Comparison of ENCODE assay signal across 17 cellular contexts in the genomic region with DNA sequence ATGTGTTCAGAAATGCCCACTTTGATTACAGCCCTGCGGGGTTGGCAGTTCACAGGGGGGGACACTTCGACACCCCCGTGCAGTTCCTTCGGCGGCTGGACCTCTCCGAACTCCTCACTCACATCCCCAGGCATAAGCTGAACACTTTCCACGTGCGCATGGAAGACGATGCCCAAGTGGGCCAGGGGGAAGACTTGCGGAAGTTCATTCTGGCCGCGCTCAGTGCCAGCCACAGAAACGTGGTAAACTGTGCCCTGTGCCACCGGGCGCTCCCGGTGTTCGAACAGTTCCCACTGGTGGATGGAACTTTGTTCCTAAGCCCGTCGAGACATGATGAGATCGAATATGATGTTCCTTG. TPM values are rescaled to one million over a fixed set of nuclear protein-coding genes. Genes with fewer than 3 reads are reported as not detected.
A peak's percentile ranks its signal among the peaks of the same experiment; 100 is the strongest.
DNase-seq lines count a peak whose midpoint lies in the region; ATAC-seq and TF ChIP-seq lines count a peak whose summit lies in the region.
"Had no signal": no experiment of that assay in that cellular context is flagged by ENCODE, and none has a peak within 500 bp of the region (broad histone marks: within the 10 kb centered on the region; RNA-seq: fewer than 3 reads in every experiment).

No MANE protein-coding gene starts in this region.

- H3K27me3 ChIP-seq in CD8-positive, alpha-beta T cell (ENCODE audit: insufficient read depth, low read length) = no peaks in the 10 kb centered on the region
- H3K27me3 ChIP-seq: SJSA1 had no signal

- no peaks in the 10 kb centered on the region for H3K9me3 Mint-ChIP-seq in activated CD8-positive, alpha-beta T cell treated with anti-CD3 and anti-CD28 coated beads for 36 hours
- H3K9me3 Mint-ChIP-seq in activated CD8-positive, alpha-beta T cell treated with anti-CD3 and anti-CD28 coated beads, Interleukin-2, amount 10 ng/mL, durations not matched to agents 7 days and 5 days (ENCODE audit: insufficient read depth) = no peaks in the 10 kb centered on the region
- no peaks in the 10 kb centered on the region for H3K9me3 Mint-ChIP-seq in CD8-positive, alpha-beta T cell
- no peaks in the 10 kb centered on the region for H3K9me3 Mint-ChIP-seq in activated naive CD8-positive, alpha-beta T cell treated with anti-CD3 and anti-CD28 coated beads for 36 hours
- H3K9me3 Mint-ChIP-seq in stimulated activated effector memory CD8-positive, alpha-beta T cell treated with anti-CD3 and anti-CD28 coated beads, Interleukin-12 subunit alpha, Interleukin-12 subunit beta, amount 100 ng/mL, for 72 hours = no peaks in the 10 kb centered on the region

- H3K27ac ChIP-seq in CD8-positive, alpha-beta T cell (ENCODE audit: low read depth, low read length) = no peak overlapping the region
- H3K27ac ChIP-seq: C4-2B, SJSA1 had no signal

- peaks cover 89% of the 10 kb centered on the region for H3K4me1 Mint-ChIP-seq in activated CD8-positive, alpha-beta T cell treated with anti-CD3 and anti-CD28 coated beads for 36 hours (ENCODE audit: low read depth)
- H3K4me1 Mint-ChIP-seq in activated CD8-positive, alpha-beta T cell treated with anti-CD3 and anti-CD28 coated beads, Interleukin-2, amount 10 ng/mL, durations not matched to agents 7 days and 5 days (ENCODE audit: low read depth) = peaks cover 73% of the 10 kb centered on the region
- peaks cover 95% of the 10 kb centered on the region for H3K4me1 Mint-ChIP-seq in CD8-positive, alpha-beta T cell (ENCODE audit: low read depth)
- peaks cover 84% of the 10 kb centered on the region for H3K4me1 Mint-ChIP-seq in activated naive CD8-positive, alpha-beta T cell treated with anti-CD3 and anti-CD28 coated beads for 36 hours
- H3K4me1 Mint-ChIP-seq in stimulated activated effector memory CD8-positive, alpha-beta T cell treated with anti-CD3 and anti-CD28 coated beads, Interleukin-12 subunit alpha, Interleukin-12 subunit beta, amount 100 ng/mL, for 72 hours = peaks cover 90% of the 10 kb centered on the region

- no peak overlapping the region for H3K4me3 ChIP-seq in CD8-positive, alpha-beta T cell (ENCODE audit: low read depth, low read length)
- H3K4me3 ChIP-seq: SJSA1 had no signal

- H3K27me3 Mint-ChIP-seq in activated CD8-positive, alpha-beta T cell treated with anti-CD3 and anti-CD28 coated beads for 36 hours = no peaks in the 10 kb centered on the region
- no peaks in the 10 kb centered on the region for H3K27me3 Mint-ChIP-seq in activated CD8-positive, alpha-beta T cell treated with anti-CD3 and anti-CD28 coated beads, Interleukin-2, amount 10 ng/mL, durations not matched to agents 7 days and 5 days (ENCODE audit: low read depth)
- H3K27me3 Mint-ChIP-seq in CD8-positive, alpha-beta T cell (ENCODE audit: low read depth) = no peaks in the 10 kb centered on the region
- H3K27me3 Mint-ChIP-seq in activated naive CD8-positive, alpha-beta T cell treated with anti-CD3 and anti-CD28 coated beads for 36 hours = no peaks in the 10 kb centered on the region

- H3K36me3 ChIP-seq in CD8-positive, alpha-beta T cell (ENCODE audit: insufficient read depth, low read length) = peaks cover 11% of the 10 kb centered on the region

- intact Hi-C loops in activated CD8-positive, alpha-beta T cell treated with anti-CD3 and anti-CD28 coated beads for 36 hours (cut with micrococcal nuclease) = no loop called here
- intact Hi-C loops in CD8-positive, alpha-beta T cell (cut with DNase I, micrococcal nuclease) = loop anchor here in 1 of 2 experiments (10.0 kb wide), 1 partner anchor 392 kb away; the partner anchor contains the start of gene CCDC28A

- peak overlapping the region; percentile 39 for H3K27ac Mint-ChIP-seq in activated CD8-positive, alpha-beta T cell treated with anti-CD3 and anti-CD28 coated beads for 36 hours
- no peak overlapping the region for H3K27ac Mint-ChIP-seq in activated CD8-positive, alpha-beta T cell treated with anti-CD3 and anti-CD28 coated beads, Interleukin-2, amount 10 ng/mL, durations not matched to agents 7 days and 5 days
- peak overlapping the region; percentile 46 for H3K27ac Mint-ChIP-seq in CD8-positive, alpha-beta T cell
- H3K27ac Mint-ChIP-seq in activated naive CD8-positive, alpha-beta T cell treated with anti-CD3 and anti-CD28 coated beads for 36 hours = peak overlapping the region; percentile 40
- H3K27ac Mint-ChIP-seq in stimulated activated effector memory CD8-positive, alpha-beta T cell treated with anti-CD3 and anti-CD28 coated beads, Interleukin-12 subunit alpha, Interleukin-12 subunit beta, amount 100 ng/mL, for 72 hours = peak overlapping the region; percentile 55

- ATAC-seq in activated CD8-positive, alpha-beta T cell treated with anti-CD3 and anti-CD28 coated beads for 36 hours = no peak
- no peak for ATAC-seq in activated CD8-positive, alpha-beta T cell treated with anti-CD3 and anti-CD28 coated beads, Interleukin-2, amount 10 ng/mL, durations not matched to agents 7 days and 5 days
- no peak for ATAC-seq in CD8-positive, alpha-beta T cell
- ATAC-seq in stimulated activated effector memory CD8-positive, alpha-beta T cell treated with anti-CD3 and anti-CD28 coated beads, Interleukin-12 subunit alpha, Interleukin-12 subunit beta, amount 100 ng/mL, for 72 hours = no peak
- ATAC-seq: Panc1 had no signal

- H3K4me3 Mint-ChIP-seq in activated CD8-positive, alpha-beta T cell treated with anti-CD3 and anti-CD28 coated beads for 36 hours = no peak overlapping the region
- H3K4me3 Mint-ChIP-seq in activated CD8-positive, alpha-beta T cell treated with anti-CD3 and anti-CD28 coated beads, Interleukin-2, amount 10 ng/mL, durations not matched to agents 7 days and 5 days = no peak overlapping the region
- no peak overlapping the region for H3K4me3 Mint-ChIP-seq in CD8-positive, alpha-beta T cell
- no peak overlapping the region for H3K4me3 Mint-ChIP-seq in activated naive CD8-positive, alpha-beta T cell treated with anti-CD3 and anti-CD28 coated beads for 36 hours
- no peak overlapping the region for H3K4me3 Mint-ChIP-seq in stimulated activated effector memory CD8-positive, alpha-beta T cell treated with anti-CD3 and anti-CD28 coated beads, Interleukin-12 subunit alpha, Interleukin-12 subunit beta, amount 100 ng/mL, for 72 hours

- CTCF ChIA-PET in activated CD8-positive, alpha-beta T cell treated with anti-CD3 and anti-CD28 coated beads for 36 hours (lab: Charles Lee) = interaction anchor here (1.6 kb wide), 1 partner anchor 21 kb away, joined by 4 read pairs; no protein-coding TSS in a partner anchor
- CTCF ChIA-PET in activated CD8-positive, alpha-beta T cell treated with anti-CD3 and anti-CD28 coated beads, Interleukin-2, amount 10 ng/mL, durations not matched to agents 7 days and 5 days (lab: Charles Lee) = no interaction called here
- CTCF ChIA-PET in CD8-positive, alpha-beta T cell (lab: Charles Lee) = interaction anchor here (1.1 to 2.0 kb wide), 3 partner anchors 16 to 52 kb away, joined by 4 to 5 read pairs (median 4); no protein-coding TSS in a partner anchor

- no peak for TF ChIP-seq CTCF in activated CD8-positive, alpha-beta T cell treated with anti-CD3 and anti-CD28 coated beads for 36 hours (IDR thresholded peaks at IDR 0.05)
- no peak for TF ChIP-seq CTCF in CD8-positive, alpha-beta T cell (IDR thresholded peaks at IDR 0.05)

- POLR2A ChIA-PET in activated CD8-positive, alpha-beta T cell treated with anti-CD3 and anti-CD28 coated beads for 36 hours (lab: Charles Lee) = interaction anchor here (0.7 to 2.2 kb wide), 3 partner anchors 14 to 42 kb away, joined by 3 to 9 read pairs (median 3); no protein-coding TSS in a partner anchor
- POLR2A ChIA-PET in activated CD8-positive, alpha-beta T cell treated with anti-CD3 and anti-CD28 coated beads, Interleukin-2, amount 10 ng/mL, durations not matched to agents 7 days and 5 days (lab: Charles Lee) = no interaction called here
- POLR2A ChIA-PET in CD8-positive, alpha-beta T cell (lab: Charles Lee) = interaction anchor here (1.2 to 1.5 kb wide), 2 partner anchors 30 to 161 kb away, joined by 3 to 6 read pairs; no protein-coding TSS in a partner anchor

- H3K36me3 Mint-ChIP-seq in activated CD8-positive, alpha-beta T cell treated with anti-CD3 and anti-CD28 coated beads for 36 hours (ENCODE audit: low read depth) = peaks cover 72% of the 10 kb centered on the region
- peaks cover 67% of the 10 kb centered on the region for H3K36me3 Mint-ChIP-seq in activated CD8-positive, alpha-beta T cell treated with anti-CD3 and anti-CD28 coated beads, Interleukin-2, amount 10 ng/mL, durations not matched to agents 7 days and 5 days (ENCODE audit: low read depth)
- peaks cover 77% of the 10 kb centered on the region for H3K36me3 Mint-ChIP-seq in CD8-positive, alpha-beta T cell
- H3K36me3 Mint-ChIP-seq in activated naive CD8-positive, alpha-beta T cell treated with anti-CD3 and anti-CD28 coated beads for 36 hours = peaks cover 80% of the 10 kb centered on the region
- peaks cover 97% of the 10 kb centered on the region for H3K36me3 Mint-ChIP-seq in stimulated activated effector memory CD8-positive, alpha-beta T cell treated with anti-CD3 and anti-CD28 coated beads, Interleukin-12 subunit alpha, Interleukin-12 subunit beta, amount 100 ng/mL, for 72 hours

- no peak for DNase-seq in activated CD8-positive, alpha-beta T cell treated with anti-CD3 and anti-CD28 coated beads for 36 hours
- DNase-seq in activated CD8-positive, alpha-beta T cell treated with anti-CD3 and anti-CD28 coated beads, Interleukin-2, amount 10 ng/mL, durations not matched to agents 7 days and 5 days = no peak
- no peak for DNase-seq in CD8-positive, alpha-beta T cell
- no peak for DNase-seq in activated naive CD8-positive, alpha-beta T cell treated with anti-CD3 and anti-CD28 coated beads for 36 hours
- peak in 1 of 2 donors; percentile 42 for DNase-seq in stimulated activated effector memory CD8-positive, alpha-beta T cell treated with anti-CD3 and anti-CD28 coated beads, Interleukin-12 subunit alpha, Interleukin-12 subunit beta, amount 100 ng/mL, for 72 hours (ENCODE audit: low spot score in 2 of 2)
- no peak for DNase-seq in SKM-1 treated with dmso at 0.1 percent for 144 hours (lab: John Stamatoyannopoulos, UW; ENCODE audit: unreplicated experiment)
- DNase-seq in stimulated activated CD4-positive, alpha-beta T cell treated with anti-CD3 and anti-CD28 coated beads, Interleukin-4, amount 100 ng/mL, for 4 hours = no peak
- DNase-seq: EL, GF-D8, Kasumi-1, NCI-H1694, NCI-H2081, NCI-H2171 treated with DMSO at 0.1 percent for 48 hours, NCI-H524 treated with DMSO at 0.1 percent for 48 hours had no signal

- peaks cover 84% of the 10 kb centered on the region for H3K4me1 ChIP-seq in CD8-positive, alpha-beta T cell (ENCODE audit: insufficient read depth, low read length)
- H3K4me1 ChIP-seq: SJSA1 had no signal

- no peaks in the 10 kb centered on the region for H3K9me3 ChIP-seq in CD8-positive, alpha-beta T cell (ENCODE audit: low read length)
- H3K9me3 ChIP-seq: SJSA1 had no signal

RNA-seq across cellular contexts. Expression of gene HECA, which starts 32.1 kb away (rescaled TPM):
- total RNA-seq in activated CD8-positive, alpha-beta T cell treated with anti-CD3 and anti-CD28 coated beads for 36 hours = 10 to 100 TPM; 45.4 to 47.1 TPM
- 10 to 100 TPM; 33.9 to 34.4 TPM for total RNA-seq in activated CD8-positive, alpha-beta T cell treated with anti-CD3 and anti-CD28 coated beads, Interleukin-2, amount 10 ng/mL, durations not matched to agents 7 days and 5 days
- total RNA-seq in CD8-positive, alpha-beta T cell = 100 to 1,000 TPM; 231 to 234 TPM
- total RNA-seq in activated naive CD8-positive, alpha-beta T cell treated with anti-CD3 and anti-CD28 coated beads for 36 hours = 10 to 100 TPM; 39.2 to 39.9 TPM

Comparison
In these comparisons a context has a peak if more than half of its experiments do, and no peak if none do; other contexts are left out.
1. RNA of gene HECA, which starts 32.1 kb away (total RNA-seq): 231 to 234 TPM in CD8-positive, alpha-beta T cell; 45.4 to 47.1 TPM in activated CD8-positive, alpha-beta T cell treated with anti-CD3 and anti-CD28 coated beads for 36 hours, 39.2 to 39.9 TPM in activated naive CD8-positive, alpha-beta T cell treated with anti-CD3 and anti-CD28 coated beads for 36 hours and 33.9 to 34.4 TPM in activated CD8-positive, alpha-beta T cell treated with anti-CD3 and anti-CD28 coated beads, Interleukin-2, amount 10 ng/mL, durations not matched to agents 7 days and 5 days; every median in the first group is over 4 times any median in the second.